Comparison of ENCODE assay signal across 8 cellular contexts in the genomic region with DNA sequence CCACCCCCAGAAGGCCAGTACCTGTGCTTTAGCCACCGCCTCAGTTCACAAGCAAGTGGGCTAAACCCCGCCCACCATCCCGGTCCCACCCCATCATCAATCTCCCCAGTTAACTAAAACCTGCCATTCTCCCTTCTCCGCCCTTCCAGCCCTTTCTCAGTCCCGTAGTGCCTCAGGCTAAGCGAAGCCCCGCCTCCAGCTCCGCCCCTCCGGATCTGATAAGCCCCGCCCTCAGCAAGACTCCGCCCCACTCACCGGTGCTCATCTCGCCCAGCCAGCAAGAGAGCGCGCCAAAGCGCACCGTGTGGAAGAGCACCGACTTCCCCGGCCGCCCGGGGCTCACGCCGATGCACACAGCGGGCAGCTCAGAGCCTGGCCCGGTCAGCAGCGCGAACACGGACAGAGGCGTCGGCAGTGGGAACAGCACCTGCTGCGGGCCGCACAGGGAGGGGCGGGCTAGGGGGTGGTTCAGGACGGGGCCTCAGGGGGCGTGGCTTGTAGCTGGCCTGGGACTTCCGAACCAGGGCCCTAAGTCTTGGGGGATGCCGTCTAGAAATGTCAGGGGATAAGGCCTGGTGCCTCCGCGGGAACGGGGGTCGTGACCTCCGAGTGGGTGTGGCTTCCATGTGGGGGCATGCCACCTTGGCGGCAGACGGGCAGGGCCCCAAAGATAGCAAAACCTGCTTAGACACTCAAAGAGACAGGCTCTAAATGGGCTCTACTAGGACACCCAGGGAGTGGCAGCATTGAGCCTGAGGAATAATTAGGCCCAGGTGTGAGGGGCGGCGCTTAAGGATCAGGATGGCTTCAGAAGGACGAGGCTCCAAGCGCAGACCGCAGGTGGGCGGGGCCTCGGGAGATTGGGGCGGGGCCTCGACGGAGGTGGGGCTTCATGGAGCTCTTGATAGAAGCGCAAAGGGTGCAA. TPM values are rescaled to one million over a fixed set of nuclear protein-coding genes. Genes with fewer than 3 reads are reported as not detected.
DNase-seq lines count a peak whose midpoint lies in the region; ATAC-seq and TF ChIP-seq lines count a peak whose summit lies in the region.

No MANE protein-coding gene starts in this region.

- no peaks in the 10 kb centered on the region for H3K4me1 Mint-ChIP-seq in activated naive CD8-positive, alpha-beta T cell treated with anti-CD3 and anti-CD28 coated beads for 36 hours
- peaks cover 6 to 13% (median 12%) of the 10 kb centered on the region in 3 donors for H3K4me1 Mint-ChIP-seq in CD8-positive, alpha-beta memory T cell
- H3K4me1 Mint-ChIP-seq in activated T-helper 1 cell treated with anti-CD3 and anti-CD28 coated beads, Interleukin-12 subunit alpha, Interleukin-12 subunit beta, Interleukin-2, Interleukin-4 antibody, amounts not matched to agents 30 ng/mL and 10 ng/mL and 1 ng/mL, durations not matched to agents 14 hours and 24 hours and 36 hours (ENCODE audit: low read depth) = no peaks in the 10 kb centered on the region

- no peaks in the 10 kb centered on the region for H3K27me3 Mint-ChIP-seq in activated naive CD8-positive, alpha-beta T cell treated with anti-CD3 and anti-CD28 coated beads for 36 hours
- no peaks in the 10 kb centered on the region for H3K27me3 Mint-ChIP-seq in CD8-positive, alpha-beta memory T cell
- no peaks in the 10 kb centered on the region for H3K27me3 Mint-ChIP-seq in activated T-helper 1 cell treated with anti-CD3 and anti-CD28 coated beads, Interleukin-12 subunit alpha, Interleukin-12 subunit beta, Interleukin-2, Interleukin-4 antibody, amounts not matched to agents 30 ng/mL and 10 ng/mL and 1 ng/mL, durations not matched to agents 14 hours and 24 hours and 36 hours (ENCODE audit: insufficient read depth)

- H3K4me1 ChIP-seq in left lung = peaks cover 0 to 4% of the 10 kb centered on the region in 2 donors
- no peaks in the 10 kb centered on the region for H3K4me1 ChIP-seq in CD8-positive, alpha-beta memory T cell (ENCODE audit: insufficient read depth, low read length)

- H3K4me3 Mint-ChIP-seq in activated naive CD8-positive, alpha-beta T cell treated with anti-CD3 and anti-CD28 coated beads for 36 hours = no peak overlapping the region
- H3K4me3 Mint-ChIP-seq in CD8-positive, alpha-beta memory T cell = no peak overlapping the region
- H3K4me3 Mint-ChIP-seq in activated T-helper 1 cell treated with anti-CD3 and anti-CD28 coated beads, Interleukin-12 subunit alpha, Interleukin-12 subunit beta, Interleukin-2, Interleukin-4 antibody, amounts not matched to agents 30 ng/mL and 10 ng/mL and 1 ng/mL, durations not matched to agents 14 hours and 24 hours and 36 hours = no peak overlapping the region

- no peaks in the 10 kb centered on the region for H3K36me3 ChIP-seq in left lung
- H3K36me3 ChIP-seq in CD8-positive, alpha-beta memory T cell (ENCODE audit: insufficient read depth, low read length) = peaks cover 27% of the 10 kb centered on the region

- POLR2A ChIA-PET in CD8-positive, alpha-beta memory T cell (lab: Charles Lee) = interaction anchor here (0.6 to 1.3 kb wide), 2 partner anchors 17 to 32 kb away, joined by 3 read pairs; no protein-coding TSS in a partner anchor

- DNase-seq in D341Med (ENCODE audit: low spot score) (peak; percentile 79), NCI-H187 (lab: John Stamatoyannopoulos, UW) (peak; percentile 64 to 65), left lung (peak; percentile 38 to 83), ureter (ENCODE audit: low spot score) (peak; percentile 72), NCI-H128 (lab: John Stamatoyannopoulos, UW; ENCODE audit: unreplicated experiment) (no peak)
- DNase-seq in activated naive CD8-positive, alpha-beta T cell treated with anti-CD3 and anti-CD28 coated beads for 36 hours = peak; percentile 20
- DNase-seq in CD8-positive, alpha-beta memory T cell = no peak
- no peak for DNase-seq in activated T-helper 1 cell treated with anti-CD3 and anti-CD28 coated beads, Interleukin-12 subunit alpha, Interleukin-12 subunit beta, Interleukin-2, Interleukin-4 antibody, amounts not matched to agents 30 ng/mL and 10 ng/mL and 1 ng/mL, durations not matched to agents 14 hours and 24 hours and 36 hours (ENCODE audit: low spot score)

- H3K27ac Mint-ChIP-seq in activated naive CD8-positive, alpha-beta T cell treated with anti-CD3 and anti-CD28 coated beads for 36 hours = no peak overlapping the region
- no peak overlapping the region for H3K27ac Mint-ChIP-seq in CD8-positive, alpha-beta memory T cell
- H3K27ac Mint-ChIP-seq in activated T-helper 1 cell treated with anti-CD3 and anti-CD28 coated beads, Interleukin-12 subunit alpha, Interleukin-12 subunit beta, Interleukin-2, Interleukin-4 antibody, amounts not matched to agents 30 ng/mL and 10 ng/mL and 1 ng/mL, durations not matched to agents 14 hours and 24 hours and 36 hours = no peak overlapping the region

- peaks cover 25% of the 10 kb centered on the region for H3K36me3 Mint-ChIP-seq in activated naive CD8-positive, alpha-beta T cell treated with anti-CD3 and anti-CD28 coated beads for 36 hours
- H3K36me3 Mint-ChIP-seq in CD8-positive, alpha-beta memory T cell = peaks cover 0 to 67% (median 16%) of the 10 kb centered on the region in 3 donors
- peaks cover 34% of the 10 kb centered on the region for H3K36me3 Mint-ChIP-seq in activated T-helper 1 cell treated with anti-CD3 and anti-CD28 coated beads, Interleukin-12 subunit alpha, Interleukin-12 subunit beta, Interleukin-2, Interleukin-4 antibody, amounts not matched to agents 30 ng/mL and 10 ng/mL and 1 ng/mL, durations not matched to agents 14 hours and 24 hours and 36 hours (ENCODE audit: low read depth)

- TF ChIP-seq CTCF in left lung (IDR thresholded peaks at IDR 0.05) = no peak

- H3K9me3 Mint-ChIP-seq in activated naive CD8-positive, alpha-beta T cell treated with anti-CD3 and anti-CD28 coated beads for 36 hours = no peaks in the 10 kb centered on the region
- H3K9me3 Mint-ChIP-seq in CD8-positive, alpha-beta memory T cell = no peaks in the 10 kb centered on the region
- H3K9me3 Mint-ChIP-seq in activated T-helper 1 cell treated with anti-CD3 and anti-CD28 coated beads, Interleukin-12 subunit alpha, Interleukin-12 subunit beta, Interleukin-2, Interleukin-4 antibody, amounts not matched to agents 30 ng/mL and 10 ng/mL and 1 ng/mL, durations not matched to agents 14 hours and 24 hours and 36 hours = no peaks in the 10 kb centered on the region

- H3K9me3 ChIP-seq in left lung = no peaks in the 10 kb centered on the region
- no peaks in the 10 kb centered on the region for H3K9me3 ChIP-seq in CD8-positive, alpha-beta memory T cell (ENCODE audit: low read length)

- CTCF ChIA-PET in CD8-positive, alpha-beta memory T cell (lab: Charles Lee) = interaction anchor here (1.1 kb wide), 1 partner anchor 23 kb away, joined by 3 read pairs; the partner anchor contains the start of gene EIF3K

- H3K4me3 ChIP-seq in left lung = peak overlapping the region in 1 of 2 donors; percentile 17
- no peak overlapping the region for H3K4me3 ChIP-seq in CD8-positive, alpha-beta memory T cell (ENCODE audit: low read length)

- no peak overlapping the region for H3K27ac ChIP-seq in left lung
- no peak overlapping the region for H3K27ac ChIP-seq in CD8-positive, alpha-beta memory T cell (ENCODE audit: low read depth, low read length)

- intact Hi-C loops in left lung (cut with DNase I) = no loop called here
- intact Hi-C loops in activated T-helper 1 cell treated with anti-CD3 and anti-CD28 coated beads, Interleukin-12 subunit alpha, Interleukin-12 subunit beta, Interleukin-2, Interleukin-4 antibody, amounts not matched to agents 30 ng/mL and 10 ng/mL and 1 ng/mL, durations not matched to agents 14 hours and 24 hours and 36 hours (cut with micrococcal nuclease) = no loop called here

- H3K27me3 ChIP-seq in left lung = no peaks in the 10 kb centered on the region
- H3K27me3 ChIP-seq in CD8-positive, alpha-beta memory T cell (ENCODE audit: insufficient read depth, low read length, poor library complexity, severe bottlenecking) = no peaks in the 10 kb centered on the region

- peak; percentile 94 for ATAC-seq in left lung

RNA-seq across cellular contexts. Expression of gene MAP4K1, which starts 21.4 kb away (rescaled TPM):
- 100 to 1,000 TPM; 169 TPM for total RNA-seq in activated naive CD8-positive, alpha-beta T cell treated with anti-CD3 and anti-CD28 coated beads for 36 hours
- total RNA-seq in left lung (10 to 100 TPM in 1 of 2 donors, 1 to 10 TPM in 1; 6.1 to 10.7 TPM), ureter (9.0 TPM)
- 100 to 1,000 TPM; 161 to 162 TPM for total RNA-seq in CD8-positive, alpha-beta memory T cell
- polyA plus RNA-seq in CD8-positive, alpha-beta memory T cell = 178 TPM
- 159 and 182 TPM in 2 replicates for total RNA-seq in activated T-helper 1 cell treated with anti-CD3 and anti-CD28 coated beads, Interleukin-12 subunit alpha, Interleukin-12 subunit beta, Interleukin-2, Interleukin-4 antibody, amounts not matched to agents 30 ng/mL and 10 ng/mL and 1 ng/mL, durations not matched to agents 14 hours and 24 hours and 36 hours

RNA-seq across cellular contexts. Expression of gene EIF3K, which starts 22.7 kb away (rescaled TPM):
- 100 to 1,000 TPM; 312 to 321 TPM for total RNA-seq in activated naive CD8-positive, alpha-beta T cell treated with anti-CD3 and anti-CD28 coated beads for 36 hours
- total RNA-seq in left lung (100 to 1,000 TPM; 184 to 224 TPM), ureter (322 TPM)
- 100 to 1,000 TPM; 275 to 282 TPM for total RNA-seq in CD8-positive, alpha-beta memory T cell
- 401 TPM for polyA plus RNA-seq in CD8-positive, alpha-beta memory T cell
- 309 and 326 TPM in 2 replicates for total RNA-seq in activated T-helper 1 cell treated with anti-CD3 and anti-CD28 coated beads, Interleukin-12 subunit alpha, Interleukin-12 subunit beta, Interleukin-2, Interleukin-4 antibody, amounts not matched to agents 30 ng/mL and 10 ng/mL and 1 ng/mL, durations not matched to agents 14 hours and 24 hours and 36 hours

RNA-seq across cellular contexts. Expression of gene ACTN4, which starts 51.1 kb away (rescaled TPM):
- total RNA-seq in activated naive CD8-positive, alpha-beta T cell treated with anti-CD3 and anti-CD28 coated beads for 36 hours = 100 to 1,000 TPM; 160 to 171 TPM
- total RNA-seq in left lung = 100 to 1,000 TPM; 576 to 647 TPM
- total RNA-seq in ureter = 656 TPM
- total RNA-seq in CD8-positive, alpha-beta memory T cell = 100 to 1,000 TPM; 295 to 314 TPM
- 31.9 TPM for polyA plus RNA-seq in CD8-positive, alpha-beta memory T cell
- 281 and 287 TPM in 2 replicates for total RNA-seq in activated T-helper 1 cell treated with anti-CD3 and anti-CD28 coated beads, Interleukin-12 subunit alpha, Interleukin-12 subunit beta, Interleukin-2, Interleukin-4 antibody, amounts not matched to agents 30 ng/mL and 10 ng/mL and 1 ng/mL, durations not matched to agents 14 hours and 24 hours and 36 hours

Comparison
In these comparisons a context has a peak if more than half of its experiments do, and no peak if none do; other contexts are left out.
1. DNase-seq: peak in D341Med (single experiment), NCI-H187 (2 of 2), activated naive CD8-positive, alpha-beta T cell treated with anti-CD3 and anti-CD28 coated beads for 36 hours (single experiment), left lung (2 of 2) and ureter (single experiment); none in CD8-positive, alpha-beta memory T cell (0 of 5), NCI-H128 (single experiment) and activated T-helper 1 cell treated with anti-CD3 and anti-CD28 coated beads, Interleukin-12 subunit alpha, Interleukin-12 subunit beta, Interleukin-2, Interleukin-4 antibody, amounts not matched to agents 30 ng/mL and 10 ng/mL and 1 ng/mL, durations not matched to agents 14 hours and 24 hours and 36 hours (single experiment).
2. RNA of gene MAP4K1, which starts 21.4 kb away (total RNA-seq): 159 to 182 TPM in activated T-helper 1 cell treated with anti-CD3 and anti-CD28 coated beads, Interleukin-12 subunit alpha, Interleukin-12 subunit beta, Interleukin-2, Interleukin-4 antibody, amounts not matched to agents 30 ng/mL and 10 ng/mL and 1 ng/mL, durations not matched to agents 14 hours and 24 hours and 36 hours, 169 TPM in activated naive CD8-positive, alpha-beta T cell treated with anti-CD3 and anti-CD28 coated beads for 36 hours and 161 to 162 TPM in CD8-positive, alpha-beta memory T cell; 6.1 to 10.7 TPM in left lung and 9.0 TPM in ureter (single experiment); every median in the first group is over 10 times any median in the second.